Comparison of ENCODE assay signal across 18 cellular contexts in the genomic region with DNA sequence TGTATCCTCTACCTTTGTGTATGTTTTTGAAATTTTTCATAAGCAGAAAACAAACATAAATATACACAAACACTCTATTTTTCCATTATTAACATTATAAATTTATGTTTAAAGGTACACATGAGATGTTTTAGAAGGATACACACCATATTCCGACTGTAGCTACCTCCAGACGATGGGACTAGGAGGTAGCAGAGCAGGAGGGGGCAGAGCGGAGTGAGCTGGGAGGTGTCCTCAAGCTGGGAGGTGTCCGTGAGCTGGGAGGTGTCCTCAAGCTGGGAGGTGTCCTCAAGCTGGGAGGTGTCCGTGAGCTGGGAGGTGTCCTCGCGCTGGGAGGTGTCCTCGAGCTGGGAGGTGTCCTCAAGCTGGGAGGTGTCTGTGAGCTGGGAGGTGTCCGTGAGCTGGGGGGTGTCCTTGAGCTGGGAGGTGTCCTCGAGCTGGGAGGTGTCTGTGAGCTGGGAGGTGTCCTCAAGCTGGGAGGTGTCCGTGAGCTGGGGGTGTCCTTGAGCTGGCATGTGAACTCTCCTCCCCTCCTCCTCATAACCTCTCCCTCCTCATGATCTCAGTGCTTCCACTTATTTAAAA.
A peak's percentile ranks its signal among the peaks of the same experiment; 100 is the strongest.
DNase-seq lines count a peak whose midpoint lies in the region; ATAC-seq and TF ChIP-seq lines count a peak whose summit lies in the region.
"Had no signal": no experiment of that assay in that cellular context is flagged by ENCODE, and none has a peak within 500 bp of the region (broad histone marks: within the 10 kb centered on the region; RNA-seq: fewer than 3 reads in every experiment).

No MANE protein-coding gene starts in this region.

- no peak overlapping the region for H3K4me2 ChIP-seq in OCI-LY3 (ENCODE audit: low read length)
- H3K4me2 ChIP-seq: A549, GM23338 had no signal

- H3K4me3 Mint-ChIP-seq in activated CD8-positive, alpha-beta memory T cell treated with anti-CD3 and anti-CD28 coated beads, Interleukin-2, amount 10 ng/mL, durations not matched to agents 7 days and 5 days: no peak overlapping the region
- H3K4me3 Mint-ChIP-seq: CD8-positive, alpha-beta T cell; GM23338 had no signal

- no peak overlapping the region for H3K4me3 ChIP-seq in OCI-LY3 (ENCODE audit: low read length)
- no peak overlapping the region for H3K4me3 ChIP-seq in sigmoid colon
- H3K4me3 ChIP-seq: A549, BLaER1, GM23338 had no signal

- H3K27me3 ChIP-seq in OCI-LY3 (ENCODE audit: low read depth, low read length) (no peaks in the 10 kb centered on the region), sigmoid colon (peaks cover 0 to 9% (median 0%) of the 10 kb centered on the region in 3 donors)
- H3K27me3 ChIP-seq: BLaER1 had no signal

- H3K36me3 Mint-ChIP-seq in activated CD8-positive, alpha-beta memory T cell treated with anti-CD3 and anti-CD28 coated beads, Interleukin-2, amount 10 ng/mL, durations not matched to agents 7 days and 5 days: no peaks in the 10 kb centered on the region
- H3K36me3 Mint-ChIP-seq: CD8-positive, alpha-beta T cell had no signal

- no peak overlapping the region for H3K27ac Mint-ChIP-seq in activated CD8-positive, alpha-beta memory T cell treated with anti-CD3 and anti-CD28 coated beads, Interleukin-2, amount 10 ng/mL, durations not matched to agents 7 days and 5 days
- H3K27ac Mint-ChIP-seq: CD8-positive, alpha-beta T cell; GM23338 had no signal

- peaks cover 8% of the 10 kb centered on the region for H3K27me3 Mint-ChIP-seq in activated CD8-positive, alpha-beta memory T cell treated with anti-CD3 and anti-CD28 coated beads, Interleukin-2, amount 10 ng/mL, durations not matched to agents 7 days and 5 days

- no peak overlapping the region for H2AFZ ChIP-seq in OCI-LY3 (ENCODE audit: low read depth, low read length)
- H2AFZ ChIP-seq: GM23338 had no signal

- no peaks in the 10 kb centered on the region for H3K79me2 ChIP-seq in OCI-LY3 (ENCODE audit: low read length)

- no peaks in the 10 kb centered on the region for H3K4me1 Mint-ChIP-seq in activated CD8-positive, alpha-beta memory T cell treated with anti-CD3 and anti-CD28 coated beads, Interleukin-2, amount 10 ng/mL, durations not matched to agents 7 days and 5 days

- intact Hi-C loops in sigmoid colon (cut with DNase I): no loop called here
- intact Hi-C loops in posterior vena cava (cut with DNase I): no loop called here

- H3K36me3 ChIP-seq in OCI-LY3 (replicated peaks; ENCODE audit: low read depth, low read length) (no peaks in the 10 kb centered on the region), sigmoid colon (no peaks in the 10 kb centered on the region)
- H3K36me3 ChIP-seq: BLaER1 had no signal

- H3K9me3 Mint-ChIP-seq in activated CD8-positive, alpha-beta memory T cell treated with anti-CD3 and anti-CD28 coated beads, Interleukin-2, amount 10 ng/mL, durations not matched to agents 7 days and 5 days (ENCODE audit: low read depth): no peaks in the 10 kb centered on the region
- H3K9me3 Mint-ChIP-seq: CD8-positive, alpha-beta T cell had no signal

- ATAC-seq in activated CD8-positive, alpha-beta memory T cell treated with anti-CD3 and anti-CD28 coated beads, Interleukin-2, amount 10 ng/mL, durations not matched to agents 7 days and 5 days: no peak
- ATAC-seq in GM18520 (IDR thresholded peaks at IDR 0.05; ENCODE audit: unreplicated experiment): no peak
- ATAC-seq: A549; CD8-positive, alpha-beta T cell; HCT116 had no signal

- no peak for TF ChIP-seq EP300 in sigmoid colon (IDR thresholded peaks at IDR 0.05)

- WGBS in sigmoid colon, 2 donors: 47 to 53% methylated on average over 11 of the region's 11 CpGs

- no peak for TF ChIP-seq POLR2A in sigmoid colon (IDR thresholded peaks at IDR 0.05)

- H3K9me3 ChIP-seq in OCI-LY3 (ENCODE audit: insufficient read depth, low read length) (no peaks in the 10 kb centered on the region), sigmoid colon (no peaks in the 10 kb centered on the region)
- H3K9me3 ChIP-seq: BLaER1 had no signal

- CTCF ChIA-PET in activated CD8-positive, alpha-beta memory T cell treated with anti-CD3 and anti-CD28 coated beads, Interleukin-2, amount 10 ng/mL, durations not matched to agents 7 days and 5 days (lab: Charles Lee): no interaction called here

- TF ChIP-seq CTCF in OCI-LY3 (IDR thresholded peaks at IDR 0.05; ENCODE audit: low read depth, low read length) (no peak), sigmoid colon (IDR thresholded peaks at IDR 0.05) (no peak)

- H3K4me1 ChIP-seq in OCI-LY3 (ENCODE audit: low read length): peaks cover 40% of the 10 kb centered on the region
- H3K4me1 ChIP-seq in sigmoid colon: no peaks in the 10 kb centered on the region
- H3K4me1 ChIP-seq: A549 had no signal

- peak; percentile 22 for DNase-seq in DMS53 (lab: John Stamatoyannopoulos, UW)
- no peak for DNase-seq in DMS53 treated with DMSO at 0.1 percent for 48 hours (lab: John Stamatoyannopoulos, UW; ENCODE audit: unreplicated experiment)
- DNase-seq in islet precursor cell: peak; percentile 37
- DNase-seq in sigmoid colon: peak; percentile 19
- DNase-seq in activated CD8-positive, alpha-beta memory T cell treated with anti-CD3 and anti-CD28 coated beads, Interleukin-2, amount 10 ng/mL, durations not matched to agents 7 days and 5 days: no peak
- DNase-seq in posterior vena cava (ENCODE audit: low spot score): no peak
- DNase-seq: Calu3; CD8-positive, alpha-beta T cell; GDM1; IMR-90; KBM-7 had no signal

- H4K20me1 ChIP-seq in OCI-LY3 (ENCODE audit: insufficient read depth, low read length): no peaks in the 10 kb centered on the region
- H4K20me1 ChIP-seq: BLaER1 had no signal

- no peak overlapping the region for H3K9ac ChIP-seq in OCI-LY3 (ENCODE audit: low read length)
- H3K9ac ChIP-seq: BLaER1 had no signal

- H3K27ac ChIP-seq in OCI-LY3 (ENCODE audit: low read length) (peak overlapping the region; percentile 91; the same call in 1 of the 2 replicates), sigmoid colon (no peak overlapping the region)
- H3K27ac ChIP-seq: 22Rv1, A549, BLaER1 had no signal

Comparison
In these comparisons a context has a peak if more than half of its experiments do, and no peak if none do; other contexts are left out.
1. DNase-seq: peak in DMS53 (single experiment), islet precursor cell (single experiment) and sigmoid colon (single experiment); none in DMS53 treated with DMSO at 0.1 percent for 48 hours (single experiment), activated CD8-positive, alpha-beta memory T cell treated with anti-CD3 and anti-CD28 coated beads, Interleukin-2, amount 10 ng/mL, durations not matched to agents 7 days and 5 days (single experiment) and posterior vena cava (single experiment).